Comparison of ENCODE assay signal across 1 cellular context in the genomic region with DNA sequence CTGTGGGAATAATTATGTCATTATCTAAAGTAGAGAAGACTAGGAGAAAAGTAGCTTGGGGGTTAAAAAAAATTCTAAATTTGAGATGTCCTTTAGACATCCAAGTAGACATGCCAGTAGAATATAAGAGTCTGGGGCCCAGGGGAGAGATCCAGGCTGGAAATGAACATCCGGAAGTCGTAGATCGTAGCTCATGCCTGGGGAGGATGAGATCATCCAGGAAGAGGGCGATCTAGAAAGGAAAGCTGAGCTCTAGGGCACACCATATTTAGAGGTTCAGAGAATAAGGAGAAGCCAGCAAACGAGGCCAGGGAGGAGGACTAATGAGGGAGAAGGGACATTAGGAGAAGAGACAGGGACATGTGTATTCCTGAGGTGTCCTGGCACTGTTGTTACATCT.
TF ChIP-seq lines count a peak whose summit lies in the region.

No MANE protein-coding gene starts in this region.

TF ChIP-seq in IMR-90, 13 proteins besides CTCF, POLR2A, EP300 and RAD21:
- no peak for TF ChIP-seq NFE2L2 (IDR thresholded peaks at IDR 0.05; ENCODE audit: low read depth, low read length)
- TF ChIP-seq, protein P1, sequence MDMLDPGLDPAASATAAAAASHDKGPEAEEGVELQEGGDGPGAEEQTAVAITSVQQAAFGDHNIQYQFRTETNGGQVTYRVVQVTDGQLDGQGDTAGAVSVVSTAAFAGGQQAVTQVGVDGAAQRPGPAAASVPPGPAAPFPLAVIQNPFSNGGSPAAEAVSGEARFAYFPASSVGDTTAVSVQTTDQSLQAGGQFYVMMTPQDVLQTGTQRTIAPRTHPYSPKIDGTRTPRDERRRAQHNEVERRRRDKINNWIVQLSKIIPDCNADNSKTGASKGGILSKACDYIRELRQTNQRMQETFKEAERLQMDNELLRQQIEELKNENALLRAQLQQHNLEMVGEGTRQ (IDR thresholded peaks at IDR 0.05; ENCODE audit: low read depth, low read length): no peak
- TF ChIP-seq MXI1 (IDR thresholded peaks at IDR 0.05; ENCODE audit: borderline replicate concordance, low read depth, low read length): no peak
- no peak for TF ChIP-seq MAFK (IDR thresholded peaks at IDR 0.05; ENCODE audit: low read depth, low read length)
